In genomic region chr1:202143768-202144509, GRCh38 we compare ENCODE assay signal across 8 cellular contexts. TPM values are rescaled to one million over a fixed set of nuclear protein-coding genes. Genes with fewer than 3 reads are reported as not detected.
DNase-seq lines count a peak whose midpoint lies in the region; ATAC-seq and TF ChIP-seq lines count a peak whose summit lies in the region.
"Had no signal": no experiment of that assay in that cellular context is flagged by ENCODE, and none has a peak within 500 bp of the region (broad histone marks: within the 10 kb centered on the region; RNA-seq: fewer than 3 reads in every experiment).

No MANE protein-coding gene starts in this region.

- H3K36me3 Mint-ChIP-seq in activated T-helper 2 cell treated with anti-CD3 and anti-CD28 coated beads, Interferon-gamma antibody, Interleukin-2, Interleukin-4, amounts not matched to agents 10 μg/mL and 5 μg/mL and 100 μg/mL, durations not matched to agents 14 hours and 24 hours and 36 hours (ENCODE audit: low read depth) = peaks cover 26% of the 10 kb centered on the region
- H3K36me3 Mint-ChIP-seq in progenitor cell of endocrine pancreas (ENCODE audit: insufficient read depth) = no peaks in the 10 kb centered on the region

- peak overlapping the region; percentile 92 for H3K27ac Mint-ChIP-seq in activated T-helper 2 cell treated with anti-CD3 and anti-CD28 coated beads, Interferon-gamma antibody, Interleukin-2, Interleukin-4, amounts not matched to agents 10 μg/mL and 5 μg/mL and 100 μg/mL, durations not matched to agents 14 hours and 24 hours and 36 hours
- H3K27ac Mint-ChIP-seq in progenitor cell of endocrine pancreas = peak overlapping the region; percentile 90

- peaks cover 25% of the 10 kb centered on the region for H3K4me1 Mint-ChIP-seq in activated T-helper 2 cell treated with anti-CD3 and anti-CD28 coated beads, Interferon-gamma antibody, Interleukin-2, Interleukin-4, amounts not matched to agents 10 μg/mL and 5 μg/mL and 100 μg/mL, durations not matched to agents 14 hours and 24 hours and 36 hours (ENCODE audit: low read depth)
- H3K4me1 Mint-ChIP-seq in progenitor cell of endocrine pancreas (ENCODE audit: low read depth) = peaks cover 7% of the 10 kb centered on the region

- H3K4me3 ChIP-seq in GM12865 (ENCODE audit: low read depth, low read length) = peak overlapping the region; percentile 97

- intact Hi-C loops in activated T-helper 2 cell treated with anti-CD3 and anti-CD28 coated beads, Interferon-gamma antibody, Interleukin-2, Interleukin-4, amounts not matched to agents 10 μg/mL and 5 μg/mL and 100 μg/mL, durations not matched to agents 14 hours and 24 hours and 36 hours (cut with micrococcal nuclease) = loop anchor here (2.0 kb wide), 1 partner anchor 15 kb away; no protein-coding TSS in a partner anchor
- intact Hi-C loops in cardiac septum (cut with DNase I) = no loop called here

- TF ChIP-seq CTCF in GM12865 (IDR thresholded peaks at IDR 0.05; ENCODE audit: insufficient read depth, low read depth, low read length, missing control alignments) (no peak), progenitor cell of endocrine pancreas (IDR thresholded peaks at IDR 0.05; ENCODE audit: unreplicated experiment) (no peak)

- peak overlapping the region; percentile 91 for H3K4me3 Mint-ChIP-seq in activated T-helper 2 cell treated with anti-CD3 and anti-CD28 coated beads, Interferon-gamma antibody, Interleukin-2, Interleukin-4, amounts not matched to agents 10 μg/mL and 5 μg/mL and 100 μg/mL, durations not matched to agents 14 hours and 24 hours and 36 hours (ENCODE audit: low read depth)
- H3K4me3 Mint-ChIP-seq in progenitor cell of endocrine pancreas (ENCODE audit: low read depth) = peak overlapping the region; percentile 89

- peak; percentile 41 for ATAC-seq in GM21576 (IDR thresholded peaks at IDR 0.05; ENCODE audit: unreplicated experiment)

- DNase-seq in GM12865 (ENCODE audit: low read depth) (peak; percentile 59), Kasumi-1 (lab: John Stamatoyannopoulos, UW) (peak; percentile 83 to 85), cardiac septum (ENCODE audit: low spot score) (peak; percentile 81), progenitor cell of endocrine pancreas (ENCODE audit: low spot score, unreplicated experiment) (peak; percentile 36), T1000 (lab: John Stamatoyannopoulos, UW) (no peak)
- DNase-seq in activated T-helper 2 cell treated with anti-CD3 and anti-CD28 coated beads, Interferon-gamma antibody, Interleukin-2, Interleukin-4, amounts not matched to agents 10 μg/mL and 5 μg/mL and 100 μg/mL, durations not matched to agents 14 hours and 24 hours and 36 hours (ENCODE audit: low spot score) = no peak

- no peaks in the 10 kb centered on the region for H3K9me3 Mint-ChIP-seq in activated T-helper 2 cell treated with anti-CD3 and anti-CD28 coated beads, Interferon-gamma antibody, Interleukin-2, Interleukin-4, amounts not matched to agents 10 μg/mL and 5 μg/mL and 100 μg/mL, durations not matched to agents 14 hours and 24 hours and 36 hours
- no peaks in the 10 kb centered on the region for H3K9me3 Mint-ChIP-seq in progenitor cell of endocrine pancreas (ENCODE audit: low read depth)

- H3K27me3 Mint-ChIP-seq in activated T-helper 2 cell treated with anti-CD3 and anti-CD28 coated beads, Interferon-gamma antibody, Interleukin-2, Interleukin-4, amounts not matched to agents 10 μg/mL and 5 μg/mL and 100 μg/mL, durations not matched to agents 14 hours and 24 hours and 36 hours (ENCODE audit: low read depth) = no peaks in the 10 kb centered on the region
- H3K27me3 Mint-ChIP-seq in progenitor cell of endocrine pancreas = peaks cover 11% of the 10 kb centered on the region

RNA-seq across cellular contexts. Expression of gene ARL8A, which starts 0.6 kb away (rescaled TPM):
- total RNA-seq in activated T-helper 2 cell treated with anti-CD3 and anti-CD28 coated beads, Interferon-gamma antibody, Interleukin-2, Interleukin-4, amounts not matched to agents 10 μg/mL and 5 μg/mL and 100 μg/mL, durations not matched to agents 14 hours and 24 hours and 36 hours = 57.9 and 64.7 TPM in 2 replicates
- 74.5 TPM for total RNA-seq in cardiac septum
- 43.7 and 57.2 TPM in 2 replicates for total RNA-seq in progenitor cell of endocrine pancreas

RNA-seq across cellular contexts. Expression of gene PTPN7, which starts 16.5 kb away (rescaled TPM):
- total RNA-seq in activated T-helper 2 cell treated with anti-CD3 and anti-CD28 coated beads, Interferon-gamma antibody, Interleukin-2, Interleukin-4, amounts not matched to agents 10 μg/mL and 5 μg/mL and 100 μg/mL, durations not matched to agents 14 hours and 24 hours and 36 hours = 388 and 398 TPM in 2 replicates
- total RNA-seq in cardiac septum = 1.2 TPM
- not detected in 2 replicates for total RNA-seq in progenitor cell of endocrine pancreas

RNA-seq across cellular contexts. Expression of gene GPR37L1, which starts 21.2 kb away (rescaled TPM):
- not detected in 2 replicates for total RNA-seq in activated T-helper 2 cell treated with anti-CD3 and anti-CD28 coated beads, Interferon-gamma antibody, Interleukin-2, Interleukin-4, amounts not matched to agents 10 μg/mL and 5 μg/mL and 100 μg/mL, durations not matched to agents 14 hours and 24 hours and 36 hours
- total RNA-seq in cardiac septum = not detected
- 0.04 TPM in 1 of 2 replicates, not detected in the other for total RNA-seq in progenitor cell of endocrine pancreas
- total RNA-seq: dermis microvascular lymphatic vessel endothelial cell had no signal

RNA-seq across cellular contexts. Expression of gene LGR6, which starts 49.7 kb away (rescaled TPM):
- not detected in 2 replicates for total RNA-seq in activated T-helper 2 cell treated with anti-CD3 and anti-CD28 coated beads, Interferon-gamma antibody, Interleukin-2, Interleukin-4, amounts not matched to agents 10 μg/mL and 5 μg/mL and 100 μg/mL, durations not matched to agents 14 hours and 24 hours and 36 hours
- total RNA-seq in cardiac septum = 0.86 TPM
- total RNA-seq in progenitor cell of endocrine pancreas = 0.47 and 0.50 TPM in 2 replicates
- total RNA-seq: dermis microvascular lymphatic vessel endothelial cell had no signal

Comparison
In these comparisons a context has a peak if more than half of its experiments do, and no peak if none do; other contexts are left out.
1. DNase-seq: peak in GM12865 (single experiment), Kasumi-1 (2 of 2), cardiac septum (single experiment) and progenitor cell of endocrine pancreas (single experiment); none in activated T-helper 2 cell treated with anti-CD3 and anti-CD28 coated beads, Interferon-gamma antibody, Interleukin-2, Interleukin-4, amounts not matched to agents 10 μg/mL and 5 μg/mL and 100 μg/mL, durations not matched to agents 14 hours and 24 hours and 36 hours (single experiment) and T1000 (single experiment).
2. RNA of gene PTPN7, which starts 16.5 kb away (total RNA-seq): 388 to 398 TPM in activated T-helper 2 cell treated with anti-CD3 and anti-CD28 coated beads, Interferon-gamma antibody, Interleukin-2, Interleukin-4, amounts not matched to agents 10 μg/mL and 5 μg/mL and 100 μg/mL, durations not matched to agents 14 hours and 24 hours and 36 hours; 1.2 TPM in cardiac septum (single experiment) and not detected in progenitor cell of endocrine pancreas; every median in the first group is over 100 times any median in the second.